1 cellular context compared by ENCODE assay signal in the genomic region with DNA sequence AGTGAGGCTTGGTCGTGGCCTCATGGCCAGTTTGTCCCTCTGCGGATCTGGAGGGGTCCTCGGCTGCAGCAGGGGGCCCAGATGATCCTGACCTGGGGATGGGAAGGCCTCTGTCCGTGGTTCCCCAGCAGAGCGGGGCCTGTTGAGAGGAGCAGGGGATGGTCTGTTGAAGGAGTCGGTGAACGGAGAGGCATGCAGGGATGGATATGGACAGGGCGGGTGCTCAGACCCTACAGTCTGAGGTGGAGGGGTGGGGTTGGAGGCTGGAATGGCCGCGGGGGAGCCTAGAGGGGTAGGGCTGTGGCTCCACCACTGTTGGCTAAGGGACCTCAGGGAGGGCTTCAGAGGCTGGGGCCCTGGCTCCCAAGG.
TF ChIP-seq lines count a peak whose summit lies in the region.

No MANE protein-coding gene starts in this region.

TF ChIP-seq in HEK293, 187 proteins besides CTCF, POLR2A, EP300 and RAD21 (continued from another document):
- TF ChIP-seq, protein P1, sequence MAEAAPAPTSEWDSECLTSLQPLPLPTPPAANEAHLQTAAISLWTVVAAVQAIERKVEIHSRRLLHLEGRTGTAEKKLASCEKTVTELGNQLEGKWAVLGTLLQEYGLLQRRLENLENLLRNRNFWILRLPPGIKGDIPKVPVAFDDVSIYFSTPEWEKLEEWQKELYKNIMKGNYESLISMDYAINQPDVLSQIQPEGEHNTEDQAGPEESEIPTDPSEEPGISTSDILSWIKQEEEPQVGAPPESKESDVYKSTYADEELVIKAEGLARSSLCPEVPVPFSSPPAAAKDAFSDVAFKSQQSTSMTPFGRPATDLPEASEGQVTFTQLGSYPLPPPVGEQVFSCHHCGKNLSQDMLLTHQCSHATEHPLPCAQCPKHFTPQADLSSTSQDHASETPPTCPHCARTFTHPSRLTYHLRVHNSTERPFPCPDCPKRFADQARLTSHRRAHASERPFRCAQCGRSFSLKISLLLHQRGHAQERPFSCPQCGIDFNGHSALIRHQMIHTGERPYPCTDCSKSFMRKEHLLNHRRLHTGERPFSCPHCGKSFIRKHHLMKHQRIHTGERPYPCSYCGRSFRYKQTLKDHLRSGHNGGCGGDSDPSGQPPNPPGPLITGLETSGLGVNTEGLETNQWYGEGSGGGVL (tag by site-specific recombination; IDR thresholded peaks at IDR 0.05) = no peak
- TF ChIP-seq MYNN (tag by site-specific recombination; IDR thresholded peaks at IDR 0.05; ENCODE audit: borderline replicate concordance) (no peak), ZIC2 (tag by site-specific recombination; IDR thresholded peaks at IDR 0.05) (peak; percentile 29; the same call in 1 of the 2 replicates)
- TF ChIP-seq, protein P2, sequence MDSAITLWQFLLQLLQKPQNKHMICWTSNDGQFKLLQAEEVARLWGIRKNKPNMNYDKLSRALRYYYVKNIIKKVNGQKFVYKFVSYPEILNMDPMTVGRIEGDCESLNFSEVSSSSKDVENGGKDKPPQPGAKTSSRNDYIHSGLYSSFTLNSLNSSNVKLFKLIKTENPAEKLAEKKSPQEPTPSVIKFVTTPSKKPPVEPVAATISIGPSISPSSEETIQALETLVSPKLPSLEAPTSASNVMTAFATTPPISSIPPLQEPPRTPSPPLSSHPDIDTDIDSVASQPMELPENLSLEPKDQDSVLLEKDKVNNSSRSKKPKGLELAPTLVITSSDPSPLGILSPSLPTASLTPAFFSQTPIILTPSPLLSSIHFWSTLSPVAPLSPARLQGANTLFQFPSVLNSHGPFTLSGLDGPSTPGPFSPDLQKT (IDR thresholded peaks at IDR 0.05; ENCODE audit: borderline replicate concordance, low read depth, low read length) = no peak
